ENCODE assay signal across 8 cellular contexts in genomic region chr12:12561305-12562015, GRCh38. TPM values are rescaled to one million over a fixed set of nuclear protein-coding genes. Genes with fewer than 3 reads are reported as not detected.
DNase-seq lines count a peak whose midpoint lies in the region; ATAC-seq and TF ChIP-seq lines count a peak whose summit lies in the region.

No MANE protein-coding gene starts in this region.

- no peak for TF ChIP-seq CTCF in AG09309 (IDR thresholded peaks at IDR 0.05; ENCODE audit: control insufficient read depth, insufficient read depth, low read depth, low read length, missing control alignments)

- H3K9me3 Mint-ChIP-seq in activated naive CD4-positive, alpha-beta T cell treated with anti-CD3 and anti-CD28 coated beads, Interleukin-2, amount 50 U/mL, for 72 hours: peaks cover 5 to 7% of the 10 kb centered on the region in 2 donors

- intact Hi-C loops in head of caudate nucleus (cut with DNase I): loop anchor here (2.0 to 5.0 kb wide), 6 partner anchors 39 to 185 kb away; partner anchors contain the start of genes CDKN1B, CREBL2 and GPR19

- peaks cover 24 to 38% of the 10 kb centered on the region in 2 donors for H3K36me3 Mint-ChIP-seq in activated naive CD4-positive, alpha-beta T cell treated with anti-CD3 and anti-CD28 coated beads, Interleukin-2, amount 50 U/mL, for 72 hours

- H3K4me1 ChIP-seq in HAP-1 (peaks cover 40% of the 10 kb centered on the region), SJSA1 (replicated peaks) (peaks cover 15% of the 10 kb centered on the region; the same call in 1 of the 2 replicates)

- ATAC-seq in activated naive CD4-positive, alpha-beta T cell treated with anti-CD3 and anti-CD28 coated beads, Interleukin-2, amount 50 U/mL, for 72 hours: peak in 1 of 2 donors; percentile 26
- no peak for ATAC-seq in GM18868 (IDR thresholded peaks at IDR 0.05; ENCODE audit: unreplicated experiment)

- H3K27me3 ChIP-seq in HAP-1 (ENCODE audit: low read depth) (no peaks in the 10 kb centered on the region), SJSA1 (replicated peaks) (no peaks in the 10 kb centered on the region)

- peak overlapping the region; percentile 84 for H3K4me3 ChIP-seq in AG09309 (ENCODE audit: control insufficient read depth, low read depth, low read length)
- H3K4me3 ChIP-seq in HAP-1: peak overlapping the region; percentile 64
- peak overlapping the region; percentile 99 for H3K4me3 ChIP-seq in SJSA1

- DNase-seq in AG09309 (ENCODE audit: low read depth) (no peak), HAP-1 (ENCODE audit: low spot score in 2 of 2) (peak in 1 of 2 experiments; percentile 59), SJSA1 (ENCODE audit: low read depth in 1 of 2, low spot score in 2 of 2) (peak; percentile 51 to 58), head of caudate nucleus (peak; percentile 39 to 84 (median 68)), nucleus accumbens (lab: John Stamatoyannopoulos, UW) (peak in 54 of 56 donors; percentile 6 to 71 (median 44)), ureter (ENCODE audit: low spot score) (peak; percentile 64)
- peak; percentile 44 to 67 for DNase-seq in activated naive CD4-positive, alpha-beta T cell treated with anti-CD3 and anti-CD28 coated beads, Interleukin-2, amount 50 U/mL, for 72 hours (ENCODE audit: low spot score in 2 of 2)

- H3K27ac Mint-ChIP-seq in activated naive CD4-positive, alpha-beta T cell treated with anti-CD3 and anti-CD28 coated beads, Interleukin-2, amount 50 U/mL, for 72 hours: peak overlapping the region; percentile 91 to 96

- no peaks in the 10 kb centered on the region for H3K36me3 ChIP-seq in HAP-1 (replicated peaks)
- H3K36me3 ChIP-seq in SJSA1: peaks cover 8% of the 10 kb centered on the region

- H3K27ac ChIP-seq in SJSA1: peak overlapping the region; percentile 100

- H3K9me3 ChIP-seq in HAP-1: peaks cover 3% of the 10 kb centered on the region; the same call in 1 of the 2 replicates
- H3K9me3 ChIP-seq in SJSA1 (replicated peaks): no peaks in the 10 kb centered on the region; the same call in 1 of the 2 replicates

- in situ Hi-C loops in HAP-1 (cut with MboI; ENCODE audit: low sequenced_read_pairs): no loop called here

RNA-seq across cellular contexts. Expression of gene DUSP16, which starts 1.2 kb away (rescaled TPM):
- 10.5 and 12.3 TPM in 2 replicates for total RNA-seq in SJSA1 (2014; rRNA removed; shearing (Covaris generic))
- 10 to 100 TPM; 37.4 to 64.8 TPM for total RNA-seq in activated naive CD4-positive, alpha-beta T cell treated with anti-CD3 and anti-CD28 coated beads, Interleukin-2, amount 50 U/mL, for 72 hours
- total RNA-seq in ureter: 77.0 TPM

RNA-seq across cellular contexts. Expression of gene CREBL2, which starts 50.2 kb away (rescaled TPM):
- total RNA-seq in SJSA1 (2014; rRNA removed; shearing (Covaris generic)): 13.6 and 16.4 TPM in 2 replicates
- total RNA-seq in activated naive CD4-positive, alpha-beta T cell treated with anti-CD3 and anti-CD28 coated beads, Interleukin-2, amount 50 U/mL, for 72 hours: 10 to 100 TPM; 10.7 to 15.7 TPM
- 26.6 TPM for total RNA-seq in ureter
